Comparison of ENCODE assay signal across 9 cellular contexts in the genomic region with DNA sequence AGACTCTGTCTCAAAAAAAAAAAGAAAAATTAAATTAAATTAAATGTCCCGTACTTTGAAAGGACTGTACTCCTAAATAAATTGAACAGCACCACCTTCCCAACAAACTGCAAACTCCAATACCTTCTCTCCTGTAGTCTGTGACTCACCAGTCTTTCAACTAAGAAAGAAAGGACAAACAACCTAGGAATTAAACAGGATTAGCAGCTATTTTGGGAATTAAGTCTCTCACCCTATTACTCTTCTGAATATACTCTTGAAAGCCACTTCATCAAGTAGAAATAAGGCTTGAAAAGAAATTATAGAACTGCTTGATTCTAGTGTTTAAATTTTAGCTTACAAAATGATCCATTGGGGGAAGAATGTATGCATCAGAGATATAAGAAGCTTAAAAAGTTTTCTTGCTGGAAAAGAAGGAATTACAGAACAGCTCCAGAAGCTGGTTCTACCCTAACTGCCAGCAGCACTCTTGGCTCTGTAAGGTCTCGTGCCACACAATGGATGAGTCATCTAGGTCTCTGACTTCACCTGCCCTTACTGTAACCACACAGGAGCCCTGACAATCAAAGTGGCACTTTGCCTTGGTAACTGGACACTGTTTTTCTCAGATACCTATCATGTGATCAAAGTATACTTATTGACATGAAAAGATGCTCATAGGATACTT. TPM values are rescaled to one million over a fixed set of nuclear protein-coding genes. Genes with fewer than 3 reads are reported as not detected.
A peak's percentile ranks its signal among the peaks of the same experiment; 100 is the strongest.
DNase-seq lines count a peak whose midpoint lies in the region; ATAC-seq and TF ChIP-seq lines count a peak whose summit lies in the region.
"Had no signal": no experiment of that assay in that cellular context is flagged by ENCODE, and none has a peak within 500 bp of the region (broad histone marks: within the 10 kb centered on the region; RNA-seq: fewer than 3 reads in every experiment).

No MANE protein-coding gene starts in this region.

- H2AFZ ChIP-seq in Karpas-422 (ENCODE audit: low read length): peak overlapping the region; percentile 85
- H2AFZ ChIP-seq: parathyroid adenoma had no signal

- TF ChIP-seq CTCF in WTC11 (IDR thresholded peaks at IDR 0.05): no peak

- H3K4me3 Mint-ChIP-seq in WTC11: no peak overlapping the region
- H3K4me3 Mint-ChIP-seq in stimulated activated memory B cell treated with anti-CD40 and anti-IgM and Interleukin-4, amounts not matched to agents 10 μg/mL and 1 μg/mL and 100 μg/mL, for 72 hours: no peak overlapping the region

- no peaks in the 10 kb centered on the region for H3K36me3 Mint-ChIP-seq in WTC11
- H3K36me3 Mint-ChIP-seq in stimulated activated memory B cell treated with anti-CD40 and anti-IgM and Interleukin-4, amounts not matched to agents 10 μg/mL and 1 μg/mL and 100 μg/mL, for 72 hours: no peaks in the 10 kb centered on the region

- peaks cover 20% of the 10 kb centered on the region for H3K4me1 Mint-ChIP-seq in WTC11
- H3K4me1 Mint-ChIP-seq in stimulated activated memory B cell treated with anti-CD40 and anti-IgM and Interleukin-4, amounts not matched to agents 10 μg/mL and 1 μg/mL and 100 μg/mL, for 72 hours: peaks cover 14% of the 10 kb centered on the region

- H3K27ac ChIP-seq in Karpas-422 (ENCODE audit: low read length): peak overlapping the region; percentile 96
- H3K27ac ChIP-seq: parathyroid adenoma had no signal

- CTCF ChIA-PET in WTC11 (lab: Charles Lee): interaction anchor here (0.5 to 3.8 kb wide), 4 partner anchors 59 to 338 kb away, joined by 3 to 22 read pairs (median 5); a partner anchor contains a TSS

- no peaks in the 10 kb centered on the region for H3K27me3 Mint-ChIP-seq in WTC11 (ENCODE audit: low read depth)
- no peaks in the 10 kb centered on the region for H3K27me3 Mint-ChIP-seq in stimulated activated memory B cell treated with anti-CD40 and anti-IgM and Interleukin-4, amounts not matched to agents 10 μg/mL and 1 μg/mL and 100 μg/mL, for 72 hours

- H3K9me2 ChIP-seq in Karpas-422 (replicated peaks; ENCODE audit: insufficient read depth, low read length): no peaks in the 10 kb centered on the region

- POLR2A ChIA-PET in WTC11 (lab: Charles Lee): no interaction called here

- no peaks in the 10 kb centered on the region for H3K9me3 Mint-ChIP-seq in WTC11
- H3K9me3 Mint-ChIP-seq in stimulated activated memory B cell treated with anti-CD40 and anti-IgM and Interleukin-4, amounts not matched to agents 10 μg/mL and 1 μg/mL and 100 μg/mL, for 72 hours: no peaks in the 10 kb centered on the region

- peaks cover 47% of the 10 kb centered on the region for H3K4me1 ChIP-seq in Karpas-422 (ENCODE audit: low read length)

- H4K20me1 ChIP-seq in Karpas-422 (ENCODE audit: insufficient read depth, low read depth, low read length): no peaks in the 10 kb centered on the region

- peaks cover 3% of the 10 kb centered on the region; the same call in 1 of the 2 replicates for H3K36me3 ChIP-seq in Karpas-422 (ENCODE audit: insufficient read depth, low read length)

- H3K27ac Mint-ChIP-seq in WTC11: peak overlapping the region; percentile 86
- H3K27ac Mint-ChIP-seq in stimulated activated memory B cell treated with anti-CD40 and anti-IgM and Interleukin-4, amounts not matched to agents 10 μg/mL and 1 μg/mL and 100 μg/mL, for 72 hours: no peak overlapping the region

- DNase-seq in DMS 273 (lab: John Stamatoyannopoulos, UW; ENCODE audit: unreplicated experiment) (peak; percentile 26), DMS 273 treated with DMSO at 0.1 percent for 48 hours (lab: John Stamatoyannopoulos, UW) (no peak), Karpas-422 (peak; percentile 64), WTC11 (ENCODE audit: low spot score) (no peak), GF-D8 (lab: John Stamatoyannopoulos, UW) (no peak)

- peak overlapping the region; percentile 10; the same call in 1 of the 2 replicates for H3K9ac ChIP-seq in Karpas-422 (ENCODE audit: low read length)
- H3K9ac ChIP-seq: parathyroid adenoma had no signal

- ATAC-seq in WTC11 (peak; percentile 19; the same call in 1 of the 2 replicates), esophagus mucosa (peak; percentile 82), GM19397 (IDR thresholded peaks at IDR 0.05; ENCODE audit: unreplicated experiment) (no peak)
- peak; percentile 79 for ATAC-seq in stimulated activated memory B cell treated with anti-CD40 and anti-IgM and Interleukin-4, amounts not matched to agents 10 μg/mL and 1 μg/mL and 100 μg/mL, for 72 hours

- no peaks in the 10 kb centered on the region for H3K27me3 ChIP-seq in Karpas-422 (ENCODE audit: low read length)

- no peaks in the 10 kb centered on the region for H3K9me3 ChIP-seq in Karpas-422 (ENCODE audit: low read length)

- peak overlapping the region; percentile 81 for H3K4me2 ChIP-seq in Karpas-422 (ENCODE audit: low read depth, low read length, poor library complexity, severe bottlenecking)

- H3K4me3 ChIP-seq in Karpas-422 (ENCODE audit: low read length): 0 out of 2 replicates have a peak overlapping the region, but pooled peaks have one; percentile 75

- peaks cover 35% of the 10 kb centered on the region for H3K79me2 ChIP-seq in Karpas-422 (ENCODE audit: low read length)
- H3K79me2 ChIP-seq: parathyroid adenoma had no signal

TF ChIP-seq in WTC11, 78 proteins besides CTCF, POLR2A, EP300 and RAD21:
- TF ChIP-seq CREB1 (CRISPR knock-in tag; IDR thresholded peaks at IDR 0.05): no peak
- no peak for TF ChIP-seq FOXK1 (CRISPR knock-in tag; IDR thresholded peaks at IDR 0.05)
- TF ChIP-seq SMAD4 (CRISPR knock-in tag; IDR thresholded peaks at IDR 0.05): no peak
- TF ChIP-seq, protein P1, sequence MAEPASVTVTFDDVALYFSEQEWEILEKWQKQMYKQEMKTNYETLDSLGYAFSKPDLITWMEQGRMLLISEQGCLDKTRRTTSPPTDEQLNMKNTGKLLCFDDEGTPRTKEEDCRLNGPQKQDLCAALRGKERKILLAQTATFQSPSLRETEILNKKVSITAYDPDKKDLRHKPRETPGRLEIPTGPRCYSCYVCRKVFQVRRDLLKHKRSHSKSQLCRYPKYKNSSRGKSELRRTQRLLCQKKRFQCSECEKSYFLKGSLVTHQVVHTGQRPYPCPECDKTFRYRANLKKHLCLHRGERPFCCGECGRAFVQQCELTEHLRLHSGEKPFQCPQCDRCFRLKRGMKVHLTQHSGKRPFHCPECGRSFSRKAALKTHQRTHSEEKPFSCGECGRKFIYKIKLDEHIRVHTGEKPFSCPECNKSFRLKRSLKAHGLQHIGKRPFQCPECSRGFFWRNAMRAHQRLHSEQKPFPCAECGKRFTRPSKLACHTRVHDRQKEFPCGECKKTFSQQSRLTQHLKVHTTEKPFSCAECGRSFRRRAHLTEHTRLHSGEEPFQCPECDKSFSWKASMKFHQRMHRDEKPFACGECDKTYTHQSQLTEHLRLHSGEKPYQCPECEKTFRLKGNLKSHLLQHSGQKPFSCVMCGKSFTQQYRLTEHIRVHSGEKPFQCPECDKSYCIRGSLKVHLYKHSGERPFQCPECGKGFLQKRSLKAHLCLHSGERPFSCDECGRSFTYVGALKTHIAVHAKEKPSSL (CRISPR knock-in tag; conservative IDR thresholded peaks at IDR 0.05): no peak
- TF ChIP-seq, protein P2, sequence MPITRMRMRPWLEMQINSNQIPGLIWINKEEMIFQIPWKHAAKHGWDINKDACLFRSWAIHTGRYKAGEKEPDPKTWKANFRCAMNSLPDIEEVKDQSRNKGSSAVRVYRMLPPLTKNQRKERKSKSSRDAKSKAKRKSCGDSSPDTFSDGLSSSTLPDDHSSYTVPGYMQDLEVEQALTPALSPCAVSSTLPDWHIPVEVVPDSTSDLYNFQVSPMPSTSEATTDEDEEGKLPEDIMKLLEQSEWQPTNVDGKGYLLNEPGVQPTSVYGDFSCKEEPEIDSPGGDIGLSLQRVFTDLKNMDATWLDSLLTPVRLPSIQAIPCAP (CRISPR knock-in tag; IDR thresholded peaks at IDR 0.05): no peak
- no peak for TF ChIP-seq ATF1 (CRISPR knock-in tag; IDR thresholded peaks at IDR 0.05)

RNA-seq across cellular contexts. Expression of a gene that starts 57.0 kb away (rescaled TPM):
- 47.7 and 65.9 TPM in 2 replicates for total RNA-seq in Karpas-422 (2014; rRNA removed; shearing (Covaris generic); ENCODE audit: low replicate concordance)
- total RNA-seq in WTC11 (2021) (47.8 to 55.8 TPM (median 51.7 TPM) in 3 replicates), esophagus mucosa (21.9 TPM)

RNA-seq across cellular contexts. Expression of a gene that starts 59.2 kb away (rescaled TPM):
- 28.1 and 39.5 TPM in 2 replicates for total RNA-seq in Karpas-422 (2014; rRNA removed; shearing (Covaris generic); ENCODE audit: low replicate concordance)
- total RNA-seq in WTC11 (2021): 30.8 to 41.2 TPM (median 31.2 TPM) in 3 replicates
- total RNA-seq in esophagus mucosa: 53.9 TPM

Comparison
In these comparisons a context has a peak if more than half of its experiments do, and no peak if none do; other contexts are left out.
1. DNase-seq: peak in DMS 273 (single experiment) and Karpas-422 (single experiment); none in DMS 273 treated with DMSO at 0.1 percent for 48 hours (single experiment), WTC11 (single experiment) and GF-D8 (single experiment).